8 cellular contexts compared by ENCODE assay signal in genomic region chr22:33049125-33049729, GRCh38. TPM values are rescaled to one million over a fixed set of nuclear protein-coding genes. Genes with fewer than 3 reads are reported as not detected.
DNase-seq lines count a peak whose midpoint lies in the region; ATAC-seq and TF ChIP-seq lines count a peak whose summit lies in the region.

No MANE protein-coding gene starts in this region.

- peaks cover 16% of the 10 kb centered on the region for H3K27me3 Mint-ChIP-seq in HFFc6 (ENCODE audit: insufficient read depth)
- H3K27me3 Mint-ChIP-seq in activated T-cell treated with anti-CD3 and anti-CD28 coated beads, Interleukin-2, amount 50 U/mL, for 72 hours (ENCODE audit: low read depth), result peaks cover 25% of the 10 kb centered on the region
- H3K27me3 Mint-ChIP-seq in osteocyte (ENCODE audit: unreplicated experiment), result peaks cover 28% of the 10 kb centered on the region

- no peak for TF ChIP-seq POLR2A in tibial nerve (IDR thresholded peaks at IDR 0.05)

- no peaks in the 10 kb centered on the region for H3K36me3 ChIP-seq in tibial nerve

- H3K27me3 ChIP-seq in tibial nerve, result peaks cover 0 to 23% of the 10 kb centered on the region in 2 donors

- no peak overlapping the region for H3K27ac ChIP-seq in tibial nerve

- H3K4me3 ChIP-seq in tibial nerve, result no peak overlapping the region

- peak; percentile 92 for TF ChIP-seq CTCF in HFFc6 (IDR thresholded peaks at IDR 0.05)
- peak; percentile 90 for TF ChIP-seq CTCF in osteocyte (IDR thresholded peaks at IDR 0.05)
- peak; percentile 67 to 90 (median 84) for TF ChIP-seq CTCF in tibial nerve (IDR thresholded peaks at IDR 0.05)

- H3K4me1 Mint-ChIP-seq in HFFc6 (ENCODE audit: low read depth) (no peaks in the 10 kb centered on the region), osteocyte (ENCODE audit: unreplicated experiment) (no peaks in the 10 kb centered on the region)
- H3K4me1 Mint-ChIP-seq in activated T-cell treated with anti-CD3 and anti-CD28 coated beads, Interleukin-2, amount 50 U/mL, for 72 hours (ENCODE audit: low read depth), result no peaks in the 10 kb centered on the region

- H3K9me3 Mint-ChIP-seq in HFFc6 (no peaks in the 10 kb centered on the region), osteocyte (ENCODE audit: unreplicated experiment) (no peaks in the 10 kb centered on the region)
- H3K9me3 Mint-ChIP-seq in activated T-cell treated with anti-CD3 and anti-CD28 coated beads, Interleukin-2, amount 50 U/mL, for 72 hours, result no peaks in the 10 kb centered on the region

- H3K36me3 Mint-ChIP-seq in HFFc6 (ENCODE audit: low read depth), result no peaks in the 10 kb centered on the region
- H3K36me3 Mint-ChIP-seq in activated T-cell treated with anti-CD3 and anti-CD28 coated beads, Interleukin-2, amount 50 U/mL, for 72 hours (ENCODE audit: insufficient read depth in 2 of 2), result no peaks in the 10 kb centered on the region
- H3K36me3 Mint-ChIP-seq in osteocyte (ENCODE audit: unreplicated experiment), result no peaks in the 10 kb centered on the region

- H3K4me1 ChIP-seq in tibial nerve, result no peaks in the 10 kb centered on the region

- H3K4me3 Mint-ChIP-seq in HFFc6 (no peak overlapping the region), osteocyte (ENCODE audit: unreplicated experiment) (no peak overlapping the region)
- H3K4me3 Mint-ChIP-seq in activated T-cell treated with anti-CD3 and anti-CD28 coated beads, Interleukin-2, amount 50 U/mL, for 72 hours, result no peak overlapping the region

- no peak for TF ChIP-seq EP300 in tibial nerve (IDR thresholded peaks at IDR 0.05)

- no peak overlapping the region for H3K27ac Mint-ChIP-seq in HFFc6
- no peak overlapping the region for H3K27ac Mint-ChIP-seq in activated T-cell treated with anti-CD3 and anti-CD28 coated beads, Interleukin-2, amount 50 U/mL, for 72 hours
- H3K27ac Mint-ChIP-seq in osteocyte (ENCODE audit: unreplicated experiment), result no peak overlapping the region

- no peaks in the 10 kb centered on the region for H3K9me3 ChIP-seq in tibial nerve

- peak; percentile 63 for DNase-seq in CD1c-positive myeloid dendritic cell (ENCODE audit: extremely low spot score)
- peak; percentile 50 for DNase-seq in HFFc6
- peak; percentile 38 for DNase-seq in OCI-M2 (lab: John Stamatoyannopoulos, UW; ENCODE audit: unreplicated experiment)
- peak; percentile 60 to 62 for DNase-seq in activated T-cell treated with anti-CD3 and anti-CD28 coated beads, Interleukin-2, amount 50 U/mL, for 72 hours
- peak; percentile 72 for DNase-seq in fibroblast of the conjunctiva (ENCODE audit: low read depth)
- DNase-seq in osteocyte (ENCODE audit: extremely low spot score, unreplicated experiment), result no peak
- DNase-seq in tibial nerve (ENCODE audit: low spot score in 2 of 2), result peak; percentile 61 to 74

- 41 to 48% methylated on average over 9 of the region's 9 CpGs for WGBS in tibial nerve, 2 donors

- ATAC-seq in activated T-cell treated with anti-CD3 and anti-CD28 coated beads, Interleukin-2, amount 50 U/mL, for 72 hours (replicated peaks in 1 of 2), result peak in 1 of 2 donors; percentile 42
- ATAC-seq in HG02981 (IDR thresholded peaks at IDR 0.05; ENCODE audit: unreplicated experiment), result no peak

RNA-seq across cellular contexts. Expression of gene SYN3, which starts 9.0 kb away (rescaled TPM):
- under 1 TPM in 4 of 6 experiments, not detected in 2; 0.06 to 0.30 (median 0.12) TPM for total RNA-seq in HFFc6 (2021; fragmentation: NEBNext Ultra II Directional; extraction: Animal tissue kit (Norgen Biotek cat#: 25700))
- not detected for total RNA-seq in activated T-cell treated with anti-CD3 and anti-CD28 coated beads, Interleukin-2, amount 50 U/mL, for 72 hours
- total RNA-seq in osteocyte, result not detected in 2 replicates
- 1 to 10 TPM in 1 of 4 donors, under 1 TPM in 2, not detected in 1; 0.20 to 2.1 (median 0.44) TPM for total RNA-seq in tibial nerve
